9 cellular contexts compared by ENCODE assay signal in the genomic region with DNA sequence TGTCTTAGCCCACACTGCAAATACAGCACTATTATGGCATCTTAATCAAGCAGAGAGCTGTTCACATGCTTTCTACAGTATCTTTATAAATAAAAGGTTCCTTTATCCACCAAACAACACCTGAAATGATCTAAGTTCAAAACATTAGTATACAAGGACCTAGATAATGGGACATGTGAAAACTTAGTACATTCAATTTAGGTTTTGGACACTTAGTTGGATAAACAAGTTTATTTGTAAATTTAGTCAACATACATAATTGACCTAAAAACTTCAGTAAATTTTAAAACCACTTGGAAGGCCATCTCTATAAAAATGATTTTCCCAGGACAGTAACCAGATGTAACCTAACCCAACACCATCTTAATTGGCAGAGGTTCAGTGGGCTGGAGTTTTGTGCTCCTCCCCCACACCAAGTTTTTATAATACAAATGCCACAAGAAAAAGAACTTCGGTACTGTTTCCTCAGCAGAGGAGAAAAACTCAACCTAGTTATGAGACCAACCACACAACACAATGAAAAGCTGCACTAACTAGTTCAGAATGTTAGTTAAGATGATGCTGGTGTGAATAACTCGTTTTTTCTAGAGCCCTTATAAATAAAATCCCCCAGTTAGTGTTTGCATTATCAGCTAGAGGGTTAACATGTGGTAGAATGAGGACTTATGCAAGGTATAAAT. TPM values are rescaled to one million over a fixed set of nuclear protein-coding genes. Genes with fewer than 3 reads are reported as not detected.
A peak's percentile ranks its signal among the peaks of the same experiment; 100 is the strongest.
DNase-seq lines count a peak whose midpoint lies in the region; TF ChIP-seq lines count a peak whose summit lies in the region.
"Had no signal": no experiment of that assay in that cellular context is flagged by ENCODE, and none has a peak within 500 bp of the region (broad histone marks: within the 10 kb centered on the region; RNA-seq: fewer than 3 reads in every experiment).

No MANE protein-coding gene starts in this region.

- H3K4me2 ChIP-seq in OCI-LY1 (ENCODE audit: low read length) (peak overlapping the region; percentile 92), neural cell (ENCODE audit: low read length) (peak overlapping the region; percentile 86)

- peaks cover 0 to 8% (median 0%) of the 10 kb centered on the region in 7 donors for H3K9me3 Mint-ChIP-seq in CD14-positive monocyte

- peaks cover 35% of the 10 kb centered on the region for H3K36me3 ChIP-seq in OCI-LY1 (ENCODE audit: insufficient read depth, low read length)
- H3K36me3 ChIP-seq in endocrine pancreas (ENCODE audit: control insufficient read depth, insufficient read depth, low read length): peaks cover 16% of the 10 kb centered on the region
- peaks cover 8% of the 10 kb centered on the region for H3K36me3 ChIP-seq in neural cell (ENCODE audit: insufficient read depth, low read length)

- H3K4me1 ChIP-seq in OCI-LY1 (ENCODE audit: insufficient read depth, low read length, severe bottlenecking) (peaks cover 28% of the 10 kb centered on the region), endocrine pancreas (ENCODE audit: control insufficient read depth, insufficient read depth, low read length) (peaks cover 16% of the 10 kb centered on the region)

- H3K9me3 ChIP-seq in OCI-LY1 (ENCODE audit: low read length): no peaks in the 10 kb centered on the region
- H3K9me3 ChIP-seq in endocrine pancreas (ENCODE audit: control insufficient read depth, low read length): no peaks in the 10 kb centered on the region
- no peaks in the 10 kb centered on the region for H3K9me3 ChIP-seq in neural cell (ENCODE audit: low read length)

- H3K9me2 ChIP-seq in OCI-LY1 (ENCODE audit: low read depth, low read length) (no peaks in the 10 kb centered on the region), neural cell (ENCODE audit: insufficient read depth, low read length) (no peaks in the 10 kb centered on the region)

- peaks cover 15% of the 10 kb centered on the region for H3K79me2 ChIP-seq in OCI-LY1 (ENCODE audit: insufficient read depth, low read length)
- H3K79me2 ChIP-seq in neural cell (replicated peaks; ENCODE audit: insufficient read depth, low read length): peaks cover 50% of the 10 kb centered on the region

- H3K4me3 ChIP-seq in OCI-LY1 (ENCODE audit: low read depth, low read length, poor library complexity, severe bottlenecking): peak overlapping the region; percentile 95
- H3K4me3 ChIP-seq in endocrine pancreas (ENCODE audit: control insufficient read depth, insufficient read depth, low read length): peak overlapping the region; percentile 97
- H3K4me3 ChIP-seq in neural cell (ENCODE audit: low read length): peak overlapping the region; percentile 96

- TF ChIP-seq RAD21 in neural cell (conservative IDR thresholded peaks at IDR 0.05): no peak

- H2AFZ ChIP-seq in OCI-LY1 (ENCODE audit: low read length): no peak overlapping the region
- H2AFZ ChIP-seq in neural cell (ENCODE audit: low read depth, low read length): no peak overlapping the region

- H3K4me1 Mint-ChIP-seq in CD14-positive monocyte: peaks cover 26% of the 10 kb centered on the region

- TF ChIP-seq EP300 in neural cell (conservative IDR thresholded peaks at IDR 0.05; ENCODE audit: poor library complexity, severe bottlenecking): no peak

- intact Hi-C loops in CD14-positive monocyte (cut with micrococcal nuclease): loop anchor here (5.0 to 10.0 kb wide), 3 partner anchors 70 to 487 kb away; a partner anchor contains a TSS

- H3K4me3 Mint-ChIP-seq in CD14-positive monocyte: peak overlapping the region; percentile 93 to 99

- H3K27me3 Mint-ChIP-seq in CD14-positive monocyte (ENCODE audit: low read depth in 3 of 3): peaks cover 0 to 2% (median 1%) of the 10 kb centered on the region in 3 donors

- H3F3A ChIP-seq in OCI-LY1 (ENCODE audit: insufficient read depth, low read length) (peaks cover 8% of the 10 kb centered on the region; the same call in 1 of the 2 replicates), neural cell (ENCODE audit: insufficient read depth, low read length, poor library complexity, severe bottlenecking) (peaks cover 8% of the 10 kb centered on the region)

- peak overlapping the region; percentile 56 to 96 (median 68) for H3K27ac Mint-ChIP-seq in CD14-positive monocyte

- H4K20me1 ChIP-seq in OCI-LY1 (ENCODE audit: insufficient read depth, low read length) (no peaks in the 10 kb centered on the region), neural cell (ENCODE audit: insufficient read depth) (peaks cover 50% of the 10 kb centered on the region)

- H3K27me3 ChIP-seq in OCI-LY1 (ENCODE audit: insufficient read depth, low read length) (no peaks in the 10 kb centered on the region), endocrine pancreas (ENCODE audit: control insufficient read depth, insufficient read depth, low read length) (no peaks in the 10 kb centered on the region), neural cell (ENCODE audit: insufficient read depth, low read depth, low read length) (no peaks in the 10 kb centered on the region)

- H3K27ac ChIP-seq in OCI-LY1 (ENCODE audit: low read depth, low read length, poor library complexity, severe bottlenecking) (peak overlapping the region; percentile 41), neural cell (ENCODE audit: low read length) (no peak overlapping the region), caudate nucleus (ENCODE audit: low read depth, low read length) (no peak overlapping the region)

- peaks cover 28 to 49% of the 10 kb centered on the region in 2 donors for H3K36me3 Mint-ChIP-seq in CD14-positive monocyte

- no peak for DNase-seq in CD14-positive monocyte (ENCODE audit: low spot score)
- DNase-seq in NCI-H524 treated with DMSO at 0.1 percent for 48 hours (lab: John Stamatoyannopoulos, UW): no peak
- DNase-seq in caudate nucleus (lab: John Stamatoyannopoulos, UW): no peak
- DNase-seq in activated CD4-positive, CD25-positive, alpha-beta regulatory T cell (lab: John Stamatoyannopoulos, UW): no peak
- no peak for DNase-seq in GF-D8 (lab: John Stamatoyannopoulos, UW)
- DNase-seq: NCI-H446 had no signal

- no peak for TF ChIP-seq CTCF in CD14-positive monocyte (IDR thresholded peaks at IDR 0.05)
- TF ChIP-seq CTCF in OCI-LY1 (IDR thresholded peaks at IDR 0.05; ENCODE audit: low read length): no peak
- TF ChIP-seq CTCF in neural cell (IDR thresholded peaks at IDR 0.05; ENCODE audit: poor library complexity, severe bottlenecking): no peak

- H3K9ac ChIP-seq in OCI-LY1 (ENCODE audit: low read length) (peak overlapping the region; percentile 34; the same call in 1 of the 2 replicates), endocrine pancreas (ENCODE audit: control insufficient read depth, insufficient read depth, low read length) (no peak overlapping the region), neural cell (ENCODE audit: low read length) (peak overlapping the region; percentile 98)

TF ChIP-seq in neural cell, 6 proteins besides CTCF, POLR2A, EP300 and RAD21:
- TF ChIP-seq EZH2 (IDR thresholded peaks at IDR 0.05; ENCODE audit: borderline replicate concordance, insufficient read depth, low read length, poor library complexity, severe bottlenecking) (no peak), MXI1 (conservative IDR thresholded peaks at IDR 0.05; ENCODE audit: poor library complexity, severe bottlenecking) (peak; percentile 19)

RNA-seq across cellular contexts. Expression of a gene that starts 7.2 kb away (rescaled TPM):
- polyA plus RNA-seq in CD14-positive monocyte: 1 to 10 TPM; 6.3 to 7.8 TPM
- 28.1 and 29.9 TPM in 2 replicates for polyA plus RNA-seq in neural cell
- polyA minus RNA-seq in neural cell: 34.3 and 41.7 TPM in 2 replicates

RNA-seq across cellular contexts. Expression of a gene that starts 12.4 kb away (rescaled TPM):
- 100 to 1,000 TPM in 1 of 2 donors, 10 to 100 TPM in 1; 84.3 to 108 TPM for polyA plus RNA-seq in CD14-positive monocyte
- polyA plus RNA-seq in neural cell: 4.8 TPM in 2 replicates
- 2.7 and 3.2 TPM in 2 replicates for polyA minus RNA-seq in neural cell

RNA-seq across cellular contexts. Expression of a gene that starts 56.1 kb away (rescaled TPM):
- polyA plus RNA-seq in CD14-positive monocyte (under 1 TPM in 1 of 2 donors, not detected in 1; 0.82 TPM), neural cell (not detected in 2 replicates)
- polyA minus RNA-seq in neural cell: not detected in 2 replicates

Comparison
In these comparisons a context has a peak if more than half of its experiments do, and no peak if none do; other contexts are left out.
1. RNA of a gene that starts 12.4 kb away (polyA plus RNA-seq): 84.3 to 108 TPM in CD14-positive monocyte; 4.8 TPM in neural cell; every median in the first group is over 10 times any median in the second.
2. Peak in every context shown above with its lines, with median percentiles within 50 percentile points of each other: H3K4me3 ChIP-seq.